ENCODE assay signal across 8 cellular contexts in the genomic region with DNA sequence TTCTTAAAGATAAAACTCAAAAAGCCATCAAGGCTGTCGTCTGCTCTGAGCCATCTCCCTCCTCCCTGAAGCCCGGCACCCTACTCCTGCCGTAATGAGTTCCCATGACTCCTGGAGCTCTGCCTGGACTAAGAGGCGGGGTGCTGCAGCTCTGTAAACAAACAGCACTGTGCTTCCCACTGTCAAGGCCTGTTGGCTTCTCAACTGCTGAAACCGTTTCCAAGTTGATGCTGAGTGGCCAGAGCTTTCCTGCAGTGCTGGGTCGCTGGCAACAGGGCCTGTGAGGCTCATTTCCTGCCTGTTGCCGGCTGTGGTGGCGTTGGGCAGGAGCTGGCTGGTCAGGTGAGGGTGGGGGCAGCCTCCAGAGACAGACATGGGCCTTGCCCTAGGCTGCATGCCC. TPM values are rescaled to one million over a fixed set of nuclear protein-coding genes. Genes with fewer than 3 reads are reported as not detected.
DNase-seq lines count a peak whose midpoint lies in the region; ATAC-seq, FAIRE-seq and TF ChIP-seq lines count a peak whose summit lies in the region.

No MANE protein-coding gene starts in this region.

- no peaks in the 10 kb centered on the region for H3K27me3 Mint-ChIP-seq in stimulated activated naive CD8-positive, alpha-beta T cell treated with anti-CD3 and anti-CD28 coated beads, Interleukin-15, Interleukin-2, amounts not matched to agents 100 ng/mL and 50 ng/mL, for 24 hours
- H3K27me3 Mint-ChIP-seq in chondrocyte (ENCODE audit: low read depth) = no peaks in the 10 kb centered on the region

- H3K27me3 ChIP-seq in mesendoderm (ENCODE audit: insufficient read depth, low read length, poor library complexity) = no peaks in the 10 kb centered on the region

- no peak overlapping the region for H3K27ac ChIP-seq in mesendoderm (ENCODE audit: low read depth, low read length)

- H4K5ac ChIP-seq in mesendoderm (ENCODE audit: low read length) = no peak overlapping the region

- no peaks in the 10 kb centered on the region for H3K9me3 Mint-ChIP-seq in stimulated activated naive CD8-positive, alpha-beta T cell treated with anti-CD3 and anti-CD28 coated beads, Interleukin-15, Interleukin-2, amounts not matched to agents 100 ng/mL and 50 ng/mL, for 24 hours
- no peaks in the 10 kb centered on the region for H3K9me3 Mint-ChIP-seq in chondrocyte (ENCODE audit: low read depth)

- H2BK15ac ChIP-seq in mesendoderm (replicated peaks; ENCODE audit: low read depth) = no peak overlapping the region

- peaks cover 5% of the 10 kb centered on the region for H3K4me1 Mint-ChIP-seq in stimulated activated naive CD8-positive, alpha-beta T cell treated with anti-CD3 and anti-CD28 coated beads, Interleukin-15, Interleukin-2, amounts not matched to agents 100 ng/mL and 50 ng/mL, for 24 hours (ENCODE audit: low read depth)
- peaks cover 68% of the 10 kb centered on the region for H3K4me1 Mint-ChIP-seq in chondrocyte (ENCODE audit: low read depth)

- H4K8ac ChIP-seq in mesendoderm (ENCODE audit: low read depth, low read length) = no peak overlapping the region

- FAIRE-seq in HTR-8/SVneo (lab: Jason Lieb, UNC) = no peak

- no peak overlapping the region for H3K9ac ChIP-seq in mesendoderm (ENCODE audit: low read length)

- H3K4me2 ChIP-seq in mesendoderm (ENCODE audit: low read length) = no peak overlapping the region

- peaks cover 2% of the 10 kb centered on the region for H3K79me1 ChIP-seq in mesendoderm (ENCODE audit: low read length)

- ATAC-seq in stimulated activated naive CD8-positive, alpha-beta T cell treated with anti-CD3 and anti-CD28 coated beads, Interleukin-15, Interleukin-2, amounts not matched to agents 100 U/mL and 50 U/mL, for 24 hours = no peak

- no peaks in the 10 kb centered on the region for H3K79me2 ChIP-seq in mesendoderm (ENCODE audit: control insufficient read depth, insufficient read depth, low read length)

- TF ChIP-seq CTCF in chondrocyte (IDR thresholded peaks at IDR 0.05) (no peak), GM20000 (IDR thresholded peaks at IDR 0.05; ENCODE audit: extremely low read depth, missing control alignments) (no peak)

- H3K4ac ChIP-seq in mesendoderm (ENCODE audit: low read depth, low read length) = no peak overlapping the region

- peaks cover 11% of the 10 kb centered on the region for H3K36me3 Mint-ChIP-seq in stimulated activated naive CD8-positive, alpha-beta T cell treated with anti-CD3 and anti-CD28 coated beads, Interleukin-15, Interleukin-2, amounts not matched to agents 100 ng/mL and 50 ng/mL, for 24 hours (ENCODE audit: low read depth)
- peaks cover 11% of the 10 kb centered on the region for H3K36me3 Mint-ChIP-seq in chondrocyte (ENCODE audit: low read depth)

- no peaks in the 10 kb centered on the region for H3K4me1 ChIP-seq in mesendoderm (ENCODE audit: control insufficient read depth, low read depth, low read length)

- no peak overlapping the region for H3K4me3 ChIP-seq in mesendoderm (ENCODE audit: low read length)

- no peak overlapping the region for H2AK5ac ChIP-seq in mesendoderm (ENCODE audit: low read length)

- H3K18ac ChIP-seq in mesendoderm (ENCODE audit: low read length) = no peak overlapping the region

- no CpG with 5 or more reads among the region's 8 CpGs for WGBS in mesendoderm (ENCODE audit: extremely low coverage, insufficient coverage, low lambda C conversion rate)

- H3K36me3 ChIP-seq in mesendoderm (ENCODE audit: control insufficient read depth, insufficient read depth, low read length) = peaks cover 2% of the 10 kb centered on the region

- H3K23ac ChIP-seq in mesendoderm (ENCODE audit: low read length) = peak overlapping the region; percentile 6

- no peak overlapping the region for H2BK120ac ChIP-seq in mesendoderm (ENCODE audit: low read depth, low read length)

- no peak overlapping the region for H2BK5ac ChIP-seq in mesendoderm (ENCODE audit: low read length)

- H3K4me3 Mint-ChIP-seq in stimulated activated naive CD8-positive, alpha-beta T cell treated with anti-CD3 and anti-CD28 coated beads, Interleukin-15, Interleukin-2, amounts not matched to agents 100 ng/mL and 50 ng/mL, for 24 hours = no peak overlapping the region
- H3K4me3 Mint-ChIP-seq in chondrocyte (ENCODE audit: unreplicated experiment) = peak overlapping the region; percentile 14

- H3K56ac ChIP-seq in mesendoderm (ENCODE audit: low read length) = no peak overlapping the region

- H3K27ac Mint-ChIP-seq in stimulated activated naive CD8-positive, alpha-beta T cell treated with anti-CD3 and anti-CD28 coated beads, Interleukin-15, Interleukin-2, amounts not matched to agents 100 ng/mL and 50 ng/mL, for 24 hours = peak overlapping the region; percentile 31
- H3K27ac Mint-ChIP-seq in chondrocyte (ENCODE audit: unreplicated experiment) = peak overlapping the region; percentile 94

- DNase-seq in stimulated activated naive CD8-positive, alpha-beta T cell treated with anti-CD3 and anti-CD28 coated beads, Interleukin-15, Interleukin-2, amounts not matched to agents 100 U/mL and 50 U/mL, for 24 hours = no peak
- DNase-seq in chondrocyte (ENCODE audit: low spot score) (no peak), mesendoderm (no peak), mesenteric fat pad (ENCODE audit: low spot score) (no peak), GM20000 (ENCODE audit: low spot score) (no peak), HTR-8/SVneo (ENCODE audit: insufficient read length, low spot score) (no peak)
- no peak for DNase-seq in effector CD4-positive, alpha-beta T cell

RNA-seq across cellular contexts. Expression of a gene that starts 26.7 kb away (rescaled TPM):
- total RNA-seq in chondrocyte (56.5 to 213 TPM (median 208 TPM) in 3 replicates), mesenteric fat pad (18.3 TPM)
- polyA plus RNA-seq in mesendoderm (2013, experiment 1 of 2) = 76.6 TPM
- polyA plus RNA-seq in mesendoderm (2013, experiment 2 of 2) = 79.2 TPM

RNA-seq across cellular contexts. Expression of a gene that starts 45.4 kb away (rescaled TPM):
- total RNA-seq in chondrocyte (54.8 to 72.3 TPM (median 56.3 TPM) in 3 replicates), mesenteric fat pad (63.3 TPM)
- 35.0 TPM for polyA plus RNA-seq in mesendoderm (2013, experiment 1 of 2)
- polyA plus RNA-seq in mesendoderm (2013, experiment 2 of 2) = 35.5 TPM

RNA-seq across cellular contexts. Expression of a gene that starts 57.2 kb away (rescaled TPM):
- total RNA-seq in chondrocyte (12.4 to 14.0 TPM (median 13.0 TPM) in 3 replicates), mesenteric fat pad (38.4 TPM)
- 9.6 TPM for polyA plus RNA-seq in mesendoderm (2013, experiment 1 of 2)
- 9.3 TPM for polyA plus RNA-seq in mesendoderm (2013, experiment 2 of 2)
